Comparison of ENCODE assay signal across 1 cellular context in genomic region chr6:136191606-136192005, GRCh38.
TF ChIP-seq lines count a peak whose summit lies in the region.

No MANE protein-coding gene starts in this region.

TF ChIP-seq in H1, 55 proteins besides CTCF, POLR2A, EP300 and RAD21:
- TF ChIP-seq CBX5 (IDR thresholded peaks at IDR 0.05; ENCODE audit: low read depth, low read length) (no peak), TBP (IDR thresholded peaks at IDR 0.05; ENCODE audit: low read depth, low read length) (no peak), TCF12 (IDR thresholded peaks at IDR 0.05; ENCODE audit: low read depth, low read length) (no peak), ATF2 (IDR thresholded peaks at IDR 0.05; ENCODE audit: low read length) (no peak), EZH2 (IDR thresholded peaks at IDR 0.05; ENCODE audit: low read depth, low read length, severe bottlenecking) (no peak), E2F6 (IDR thresholded peaks at IDR 0.05) (no peak), CHD2 (IDR thresholded peaks at IDR 0.05; ENCODE audit: low read length) (no peak), CREB1 (IDR thresholded peaks at IDR 0.05) (no peak), GTF2F1 (IDR thresholded peaks at IDR 0.05; ENCODE audit: borderline replicate concordance, low read depth, low read length) (no peak), CTBP2 (IDR thresholded peaks at IDR 0.05; ENCODE audit: borderline replicate concordance, insufficient read depth, insufficient read length, low read length) (no peak), GABPA (IDR thresholded peaks at IDR 0.05; ENCODE audit: borderline replicate concordance, insufficient read depth, low read length) (no peak), ASH2L (IDR thresholded peaks at IDR 0.05; ENCODE audit: low read length) (no peak), SP4 (IDR thresholded peaks at IDR 0.05; ENCODE audit: low read length) (no peak)
